Comparison of ENCODE assay signal across 19 cellular contexts in genomic region chr6:159535629-159536028, GRCh38.
DNase-seq lines count a peak whose midpoint lies in the region; TF ChIP-seq lines count a peak whose summit lies in the region.
"Had no signal": no experiment of that assay in that cellular context is flagged by ENCODE, and none has a peak within 500 bp of the region (broad histone marks: within the 10 kb centered on the region; RNA-seq: fewer than 3 reads in every experiment).

No MANE protein-coding gene starts in this region.

- H3K4me1 ChIP-seq in esophagus muscularis mucosa, result peaks cover 0 to 10% (median 3%) of the 10 kb centered on the region in 4 donors
- H3K4me1 ChIP-seq: A549; BE2C; BLaER1 treated with 17β-estradiol and CSF1 and Interleukin-3, amounts not matched to agents 10 nM and 100 nM had no signal

- H3K27ac ChIP-seq in esophagus muscularis mucosa (replicated peaks in 1 of 4), result no peak overlapping the region
- H3K27ac ChIP-seq: A549; BLaER1 treated with 17β-estradiol and CSF1 and Interleukin-3, amounts not matched to agents 10 nM and 100 nM had no signal

- no peak overlapping the region for H3K4me3 ChIP-seq in esophagus muscularis mucosa
- H3K4me3 ChIP-seq in fibroblast of the aortic adventitia (ENCODE audit: low read depth, low read length), result no peak overlapping the region
- H3K4me3 ChIP-seq: A549; BLaER1 treated with 17β-estradiol and CSF1 and Interleukin-3, amounts not matched to agents 10 nM and 100 nM had no signal

- H3K9me3 ChIP-seq in esophagus muscularis mucosa, result no peaks in the 10 kb centered on the region
- H3K9me3 ChIP-seq: A549; BE2C; BLaER1 treated with 17β-estradiol and CSF1 and Interleukin-3, amounts not matched to agents 10 nM and 100 nM had no signal

- no peak for TF ChIP-seq POLR2A in esophagus muscularis mucosa (IDR thresholded peaks at IDR 0.05; ENCODE audit: low read depth)

- intact Hi-C loops in esophagus muscularis mucosa (cut with DNase I), result no loop called here

- DNase-seq in esophagus muscularis mucosa (ENCODE audit: extremely low spot score) (peak; percentile 83), fibroblast of the aortic adventitia (ENCODE audit: low read depth) (peak; percentile 57), stromal cell of bone marrow (ENCODE audit: low read depth) (peak; percentile 27), NCI-H2196 treated with DMSO at 0.1 percent for 48 hours (lab: John Stamatoyannopoulos, UW; ENCODE audit: unreplicated experiment) (no peak), T1000 (lab: John Stamatoyannopoulos, UW) (no peak)
- DNase-seq in stimulated activated CD4-positive, alpha-beta T cell treated with anti-CD3 and anti-CD28 coated beads, Interleukin-1b, Interleukin-23, amount 100 ng/mL, for 48 hours, result no peak
- DNase-seq: 8988T; ACHN; AML-193; BE2C; CD4-positive, alpha-beta T cell; CD8-positive, alpha-beta memory T cell; DMS53; DMS79 treated with DMSO at 0.1 percent for 48 hours; GF-D8; H7; HCEC 1CT had no signal

- H3K36me3 ChIP-seq in esophagus muscularis mucosa, result no peaks in the 10 kb centered on the region
- H3K36me3 ChIP-seq: BE2C; BLaER1 treated with 17β-estradiol and CSF1 and Interleukin-3, amounts not matched to agents 10 nM and 100 nM had no signal

- no peaks in the 10 kb centered on the region for H3K27me3 ChIP-seq in esophagus muscularis mucosa
- H3K27me3 ChIP-seq: BE2C; BLaER1 treated with 17β-estradiol and CSF1 and Interleukin-3, amounts not matched to agents 10 nM and 100 nM had no signal

- TF ChIP-seq CTCF in esophagus muscularis mucosa (IDR thresholded peaks at IDR 0.05), result no peak
- TF ChIP-seq CTCF in fibroblast of the aortic adventitia (IDR thresholded peaks at IDR 0.05; ENCODE audit: insufficient read depth, low read length), result no peak

- 91% methylated on average over 7 of the region's 9 CpGs for WGBS in esophagus muscularis mucosa

- no peak for TF ChIP-seq EP300 in esophagus muscularis mucosa (IDR thresholded peaks at IDR 0.05)

Comparison
In these comparisons a context has a peak if more than half of its experiments do, and no peak if none do; other contexts are left out.
1. DNase-seq: peak in esophagus muscularis mucosa (single experiment), fibroblast of the aortic adventitia (single experiment) and stromal cell of bone marrow (single experiment); none in NCI-H2196 treated with DMSO at 0.1 percent for 48 hours (single experiment), stimulated activated CD4-positive, alpha-beta T cell treated with anti-CD3 and anti-CD28 coated beads, Interleukin-1b, Interleukin-23, amount 100 ng/mL, for 48 hours (single experiment) and T1000 (single experiment).